Comparison of ENCODE assay signal across 20 cellular contexts in genomic region chr21:46289655-46290178, GRCh38.
"Had no signal": no experiment of that assay in that cellular context is flagged by ENCODE, and none has a peak within 500 bp of the region (broad histone marks: within the 10 kb centered on the region; RNA-seq: fewer than 3 reads in every experiment).

No MANE protein-coding gene starts in this region.

- H3K9me3 Mint-ChIP-seq: activated CD8-positive, alpha-beta T cell treated with anti-CD3 and anti-CD28 coated beads for 36 hours; activated T-cell treated with anti-CD3 and anti-CD28 coated beads, Interleukin-2, amount 50 U/mL, for 4 hours had no signal

- DNase-seq: activated CD4-positive, alpha-beta T cell treated with anti-CD3 and anti-CD28 coated beads for 36 hours; activated CD8-positive, alpha-beta T cell treated with anti-CD3 and anti-CD28 coated beads for 36 hours; activated effector memory CD4-positive, alpha-beta T cell treated with anti-CD3 and anti-CD28 coated beads, Interleukin-2, amount 50 U/mL, for 16 hours; activated T-cell treated with anti-CD3 and anti-CD28 coated beads, Interleukin-2, amount 50 U/mL, for 4 hours; amniotic stem cell; central memory CD4-positive, alpha-beta T cell; colonic mucosa; islet precursor cell; naive B cell; pancreas; stimulated activated CD4-positive, alpha-beta T cell treated with anti-CD3 and anti-CD28 coated beads, Interleukin-12 subunit alpha, Interleukin-12 subunit beta, amount 100 ng/mL, for 4 hours; stimulated activated CD4-positive, alpha-beta T cell treated with anti-CD3 and anti-CD28 coated beads, Interleukin-2, amount 100 ng/mL, for 24 hours; stomach; WERI-Rb-1 had no signal

- H3K4me3 ChIP-seq: colonic mucosa, hepatocyte, lung, pancreas, stomach, thoracic aorta had no signal

- H3K9me3 ChIP-seq: colonic mucosa, pancreas, stomach, thoracic aorta had no signal

- H3K27me3 ChIP-seq: colonic mucosa, hepatocyte, pancreas, stomach had no signal

- H3K27ac ChIP-seq: colonic mucosa, hepatocyte, pancreas, stomach, thoracic aorta, WERI-Rb-1 had no signal

- H3K36me3 ChIP-seq: colonic mucosa, thoracic aorta had no signal

- H3K27me3 Mint-ChIP-seq: activated CD4-positive, alpha-beta T cell treated with anti-CD3 and anti-CD28 coated beads for 36 hours; activated CD8-positive, alpha-beta T cell treated with anti-CD3 and anti-CD28 coated beads for 36 hours; activated naive CD8-positive, alpha-beta T cell; naive B cell had no signal

- H3K4me3 Mint-ChIP-seq: activated CD4-positive, alpha-beta T cell treated with anti-CD3 and anti-CD28 coated beads for 36 hours; activated CD8-positive, alpha-beta T cell treated with anti-CD3 and anti-CD28 coated beads for 36 hours; activated naive CD8-positive, alpha-beta T cell; activated T-cell treated with anti-CD3 and anti-CD28 coated beads, Interleukin-2, amount 50 U/mL, for 4 hours had no signal

- FAIRE-seq: endometrium, pancreas, urothelium cell line had no signal

- H3K27ac Mint-ChIP-seq: activated CD4-positive, alpha-beta T cell treated with anti-CD3 and anti-CD28 coated beads for 36 hours; activated CD8-positive, alpha-beta T cell treated with anti-CD3 and anti-CD28 coated beads for 36 hours; activated naive CD8-positive, alpha-beta T cell; naive B cell had no signal
